10 cellular contexts compared by ENCODE assay signal in the genomic region with DNA sequence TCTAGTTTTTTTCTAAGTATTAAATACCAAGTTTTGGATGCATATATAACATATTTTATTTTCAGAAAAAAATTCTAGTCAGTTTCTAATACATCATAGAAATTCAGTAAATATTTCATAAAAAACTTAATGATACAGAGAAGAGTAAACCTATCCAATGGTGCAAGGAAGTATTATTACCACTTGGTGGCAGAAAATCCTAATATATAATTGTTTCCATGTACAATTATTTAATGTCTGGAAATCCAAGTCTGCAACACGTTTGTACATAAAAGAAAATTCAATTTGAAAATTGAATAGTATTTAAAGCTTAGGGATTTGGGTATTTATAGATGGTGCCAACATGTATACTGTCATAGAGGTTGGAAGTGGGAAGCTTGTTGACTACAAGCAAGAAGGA.
DNase-seq lines count a peak whose midpoint lies in the region; ATAC-seq and TF ChIP-seq lines count a peak whose summit lies in the region.
"Had no signal": no experiment of that assay in that cellular context is flagged by ENCODE, and none has a peak within 500 bp of the region (broad histone marks: within the 10 kb centered on the region; RNA-seq: fewer than 3 reads in every experiment).

No MANE protein-coding gene starts in this region.

- no peaks in the 10 kb centered on the region for H3K27me3 ChIP-seq in right lobe of liver

- H3K4me3 Mint-ChIP-seq in brain = no peak overlapping the region

- H3K36me3 ChIP-seq in right lobe of liver = no peaks in the 10 kb centered on the region

- no peak overlapping the region for H3K27ac Mint-ChIP-seq in brain

- H3K36me3 Mint-ChIP-seq in brain = no peaks in the 10 kb centered on the region

- no peaks in the 10 kb centered on the region for H3K9me3 ChIP-seq in right lobe of liver
- H3K9me3 ChIP-seq: mucosa of descending colon had no signal

- H3K4me1 Mint-ChIP-seq in brain = no peaks in the 10 kb centered on the region

- H3K4me3 ChIP-seq in AG09309 (ENCODE audit: control insufficient read depth, low read depth, low read length) = no peak overlapping the region
- H3K4me3 ChIP-seq in right lobe of liver = no peak overlapping the region
- H3K4me3 ChIP-seq: mucosa of descending colon had no signal

- TF ChIP-seq CTCF in AG09309 (IDR thresholded peaks at IDR 0.05; ENCODE audit: control insufficient read depth, insufficient read depth, low read depth, low read length, missing control alignments) = peak; percentile 24
- TF ChIP-seq CTCF in brain (conservative IDR thresholded peaks at IDR 0.05) = peak; percentile 77 to 79
- TF ChIP-seq CTCF in right lobe of liver (IDR thresholded peaks at IDR 0.05) = peak; percentile 21 to 48 (median 37)

- ATAC-seq in right lobe of liver (peak in 1 of 4 donors; percentile 56), HG03045 (IDR thresholded peaks at IDR 0.05; ENCODE audit: unreplicated experiment) (no peak), HG03159 (IDR thresholded peaks at IDR 0.05; ENCODE audit: unreplicated experiment) (no peak), GM21526 (IDR thresholded peaks at IDR 0.05; ENCODE audit: low FRiP score, unreplicated experiment) (no peak), HG03520 (IDR thresholded peaks at IDR 0.05; ENCODE audit: unreplicated experiment) (no peak)
- ATAC-seq: mucosa of descending colon had no signal

- peaks cover 4% of the 10 kb centered on the region for H3K27me3 Mint-ChIP-seq in brain

- no peak for TF ChIP-seq POLR2A in right lobe of liver (IDR thresholded peaks at IDR 0.05)

- 0% methylated on average over 1 of the region's 1 CpG for WGBS in right lobe of liver (ENCODE audit: insufficient coverage, low coverage, low lambda C conversion rate, missing lambda C conversion rate)

- intact Hi-C loops in right lobe of liver (cut with DNase I) = loop anchor here in 1 of 2 donors (10.0 kb wide), 1 partner anchor 388 kb away; no protein-coding TSS in a partner anchor

- H3K27ac ChIP-seq in right lobe of liver = no peak overlapping the region

- DNase-seq in AG09309 (ENCODE audit: low read depth) (no peak), Kasumi-1 (lab: John Stamatoyannopoulos, UW) (peak; percentile 10 to 48), right lobe of liver (no peak)
- DNase-seq: KG1, mucosa of descending colon had no signal

- H3K9me3 Mint-ChIP-seq in brain = peaks cover 0 to 3% (median 0%) of the 10 kb centered on the region in 5 experiments

- no peaks in the 10 kb centered on the region for H3K4me1 ChIP-seq in right lobe of liver

Comparison
In these comparisons a context has a peak if more than half of its experiments do, and no peak if none do; other contexts are left out.
1. DNase-seq: peak in Kasumi-1 (2 of 2); none in AG09309 (single experiment) and right lobe of liver (0 of 3).
2. CTCF ChIP-seq: peak in every context shown above with its lines; median percentile 78 in brain; 37 in right lobe of liver; 24 in AG09309.